Comparison of ENCODE assay signal across 22 cellular contexts in genomic region chr16:26186221-26186620, GRCh38.
"Had no signal": no experiment of that assay in that cellular context is flagged by ENCODE, and none has a peak within 500 bp of the region (broad histone marks: within the 10 kb centered on the region; RNA-seq: fewer than 3 reads in every experiment).

No MANE protein-coding gene starts in this region.

- H3K36me3 ChIP-seq: colonic mucosa, esophagus squamous epithelium, gastrocnemius medialis, heart right ventricle, left lung, lower lobe of right lung had no signal

- H3K4me1 ChIP-seq: colonic mucosa, esophagus squamous epithelium, gastrocnemius medialis, heart right ventricle, left lung, lower lobe of right lung had no signal

- ATAC-seq: effector memory CD8-positive, alpha-beta T cell; esophagus mucosa; gastrocnemius medialis; heart right ventricle; left cardiac atrium; left lung; left ventricle myocardium superior; lower lobe of right lung; mucosa of descending colon had no signal

- H3K9me3 ChIP-seq: colonic mucosa, esophagus squamous epithelium, gastrocnemius medialis, left lung, lower lobe of right lung, mucosa of descending colon had no signal

- H3K27me3 ChIP-seq: colonic mucosa, gastrocnemius medialis, left lung had no signal

- H3K27ac ChIP-seq: colonic mucosa, epithelial cell of prostate, esophagus squamous epithelium, gastrocnemius medialis, heart right ventricle, left lung, lower lobe of right lung had no signal

- H3K4me3 ChIP-seq: colonic mucosa, esophagus squamous epithelium, gastrocnemius medialis, heart right ventricle, left lung, lower lobe of right lung, mucosa of descending colon had no signal

- DNase-seq: colonic mucosa; cortex of kidney; effector CD8-positive, alpha-beta T cell; effector memory CD8-positive, alpha-beta T cell; endodermal cell; erythroblast; esophagus squamous epithelium; foreskin fibroblast; foreskin melanocyte; gastrocnemius medialis; glutamatergic neuron; head of caudate nucleus; heart right ventricle; hippocampal formation; left cardiac atrium; left lung; left ventricle myocardium superior; lower lobe of right lung; mesenchymal stem cell; mucosa of descending colon had no signal
